ENCODE assay signal across 9 cellular contexts in genomic region chr3:58640700-58641372, GRCh38. TPM values are rescaled to one million over a fixed set of nuclear protein-coding genes. Genes with fewer than 3 reads are reported as not detected.
A peak's percentile ranks its signal among the peaks of the same experiment; 100 is the strongest.
DNase-seq lines count a peak whose midpoint lies in the region; ATAC-seq lines count a peak whose summit lies in the region.
"Had no signal": no experiment of that assay in that cellular context is flagged by ENCODE, and none has a peak within 500 bp of the region (broad histone marks: within the 10 kb centered on the region; RNA-seq: fewer than 3 reads in every experiment).

No MANE protein-coding gene starts in this region.

- no peak overlapping the region for H3K9ac ChIP-seq in HUES64 (ENCODE audit: low read depth, low read length)

- H3K36me3 Mint-ChIP-seq in activated naive CD4-positive, alpha-beta T cell treated with anti-CD3 and anti-CD28 coated beads for 36 hours (ENCODE audit: low read depth): no peaks in the 10 kb centered on the region

- peaks cover 2% of the 10 kb centered on the region for H3K27me3 Mint-ChIP-seq in activated naive CD4-positive, alpha-beta T cell treated with anti-CD3 and anti-CD28 coated beads for 36 hours (ENCODE audit: low read depth)
- H3K27me3 Mint-ChIP-seq: dendritic cell treated with granulocyte-macrophage colony-stimulating factor and Interleukin-4, amounts not matched to agents 40 ng/mL and 50 ng/mL, for 4 days had no signal

- ATAC-seq in GM21367 (IDR thresholded peaks at IDR 0.05; ENCODE audit: unreplicated experiment): peak; percentile 85
- ATAC-seq in Right ventricle myocardium inferior: peak; percentile 79
- no peak for ATAC-seq in GM18873 (IDR thresholded peaks at IDR 0.05; ENCODE audit: low FRiP score, unreplicated experiment)

- 0 out of 2 replicates have a peak overlapping the region, but pooled peaks have one; percentile 22 for H3K4me3 ChIP-seq in HUES64 (ENCODE audit: low read length)

- WGBS in HUES64: 20% methylated on average over 25 of the region's 25 CpGs

- no peaks in the 10 kb centered on the region for H3K9me3 ChIP-seq in HUES64 (ENCODE audit: insufficient read depth, low read depth, low read length)

- no peaks in the 10 kb centered on the region for H3K4me1 Mint-ChIP-seq in activated naive CD4-positive, alpha-beta T cell treated with anti-CD3 and anti-CD28 coated beads for 36 hours (ENCODE audit: low read depth)

- no peak overlapping the region for H3K27ac Mint-ChIP-seq in activated naive CD4-positive, alpha-beta T cell treated with anti-CD3 and anti-CD28 coated beads for 36 hours
- H3K27ac Mint-ChIP-seq: dendritic cell treated with granulocyte-macrophage colony-stimulating factor and Interleukin-4, amounts not matched to agents 40 ng/mL and 50 ng/mL, for 4 days had no signal

- H3K4me3 Mint-ChIP-seq in activated naive CD4-positive, alpha-beta T cell treated with anti-CD3 and anti-CD28 coated beads for 36 hours: no peak overlapping the region
- H3K4me3 Mint-ChIP-seq: dendritic cell treated with granulocyte-macrophage colony-stimulating factor and Interleukin-4, amounts not matched to agents 40 ng/mL and 50 ng/mL, for 4 days had no signal

- no peaks in the 10 kb centered on the region for H3K36me3 ChIP-seq in HUES64 (ENCODE audit: insufficient read depth, low read length)

- intact Hi-C loops in activated naive CD4-positive, alpha-beta T cell treated with anti-CD3 and anti-CD28 coated beads for 36 hours (cut with micrococcal nuclease): loop anchor here (1.0 to 2.0 kb wide), 2 partner anchors 354 to 411 kb away; no protein-coding TSS in a partner anchor
- intact Hi-C loops in Right ventricle myocardium inferior (cut with DNase I): loop anchor here (5.0 kb wide), 1 partner anchor 411 kb away; the partner anchor contains the start of gene CFAP20DC
- intact Hi-C loops in posterior cingulate gyrus (cut with DNase I): no loop called here

- CTCF ChIA-PET in activated naive CD4-positive, alpha-beta T cell treated with anti-CD3 and anti-CD28 coated beads for 36 hours (lab: Charles Lee): interaction anchor here (0.6 to 5.8 kb wide), 12 partner anchors 9 to 996 kb away, joined by 3 to 35 read pairs (median 3); no protein-coding TSS in a partner anchor

- no peak overlapping the region for H3K27ac ChIP-seq in HUES64 (ENCODE audit: low read depth, low read length)

- H3K27me3 ChIP-seq in HUES64 (ENCODE audit: insufficient read depth, low read length): peaks cover 56% of the 10 kb centered on the region

- no peaks in the 10 kb centered on the region for H3K4me1 ChIP-seq in HUES64 (ENCODE audit: insufficient read depth, low read length)

- no peaks in the 10 kb centered on the region for H3K9me3 Mint-ChIP-seq in activated naive CD4-positive, alpha-beta T cell treated with anti-CD3 and anti-CD28 coated beads for 36 hours
- H3K9me3 Mint-ChIP-seq: dendritic cell treated with granulocyte-macrophage colony-stimulating factor and Interleukin-4, amounts not matched to agents 40 ng/mL and 50 ng/mL, for 4 days had no signal

- peak; percentile 27 for DNase-seq in DMS 273 treated with DMSO at 0.1 percent for 48 hours (lab: John Stamatoyannopoulos, UW)
- peak; percentile 62 to 73 for DNase-seq in SHP77 (lab: John Stamatoyannopoulos, UW)
- DNase-seq in activated naive CD4-positive, alpha-beta T cell treated with anti-CD3 and anti-CD28 coated beads for 36 hours: peak; percentile 76
- DNase-seq in Right ventricle myocardium inferior (ENCODE audit: missing footprints): peak; percentile 84
- DNase-seq in posterior cingulate gyrus: peak; percentile 67 to 96 (median 79)

RNA-seq across cellular contexts. Expression of gene FAM3D, which starts 25.7 kb away (rescaled TPM):
- not detected for polyA plus RNA-seq in HUES64 (2013, experiment 1 of 2)
- polyA plus RNA-seq in HUES64 (2013, experiment 2 of 2): not detected
- not detected for total RNA-seq in activated naive CD4-positive, alpha-beta T cell treated with anti-CD3 and anti-CD28 coated beads for 36 hours
- total RNA-seq in Right ventricle myocardium inferior: not detected

Comparison
In these comparisons a context has a peak if more than half of its experiments do, and no peak if none do; other contexts are left out.
1. DNase-seq: peak in every context shown above with its lines; median percentile 84 in Right ventricle myocardium inferior; 79 in posterior cingulate gyrus; 76 in activated naive CD4-positive, alpha-beta T cell treated with anti-CD3 and anti-CD28 coated beads for 36 hours; 68 in SHP77; 27 in DMS 273 treated with DMSO at 0.1 percent for 48 hours.